8 cellular contexts compared by ENCODE assay signal in the genomic region with DNA sequence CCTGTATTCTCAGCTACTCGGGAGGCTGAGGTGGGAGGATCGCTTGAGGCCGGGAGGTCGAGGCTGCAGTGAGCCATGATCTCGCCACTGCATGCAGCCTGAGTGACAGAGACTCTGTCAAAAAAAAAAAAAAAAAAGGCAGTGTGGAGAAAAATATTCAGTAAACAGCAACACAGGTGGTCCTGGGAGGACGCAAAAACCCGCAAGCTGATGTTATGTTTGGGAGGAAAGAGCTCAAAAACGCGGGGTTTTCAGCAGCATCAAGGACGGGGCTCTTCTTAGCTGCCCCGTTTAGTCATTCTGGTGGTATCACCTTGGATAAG. TPM values are rescaled to one million over a fixed set of nuclear protein-coding genes. Genes with fewer than 3 reads are reported as not detected.
DNase-seq lines count a peak whose midpoint lies in the region; ATAC-seq and TF ChIP-seq lines count a peak whose summit lies in the region.

No MANE protein-coding gene starts in this region.

- no peaks in the 10 kb centered on the region for H3K27me3 Mint-ChIP-seq in MCF 10A (ENCODE audit: insufficient read depth, unreplicated experiment)
- no peaks in the 10 kb centered on the region for H3K27me3 Mint-ChIP-seq in mesothelial cell of epicardium (ENCODE audit: low read depth)

- H3K36me3 ChIP-seq in right atrium auricular region: no peaks in the 10 kb centered on the region

- no peak for TF ChIP-seq CTCF in right atrium auricular region (IDR thresholded peaks at IDR 0.05)
- TF ChIP-seq CTCF in MCF 10A (IDR thresholded peaks at IDR 0.05; ENCODE audit: unreplicated experiment): no peak
- no peak for TF ChIP-seq CTCF in mesothelial cell of epicardium (IDR thresholded peaks at IDR 0.05; ENCODE audit: unreplicated experiment)

- intact Hi-C loops in left cardiac atrium (cut with DNase I): no loop called here
- intact Hi-C loops in MCF 10A (cut with micrococcal nuclease): no loop called here

- H3K9me3 Mint-ChIP-seq in MCF 10A (ENCODE audit: unreplicated experiment) (no peaks in the 10 kb centered on the region), mesothelial cell of epicardium (no peaks in the 10 kb centered on the region)

- no peak for DNase-seq in right atrium auricular region (ENCODE audit: low spot score)
- DNase-seq in left cardiac atrium: no peak
- DNase-seq in MCF 10A (ENCODE audit: unreplicated experiment): no peak
- DNase-seq in mesothelial cell of epicardium (ENCODE audit: low spot score in 2 of 2, unreplicated experiment in 2 of 2): no peak
- DNase-seq in SKM-1 treated with dmso at 0.1 percent for 144 hours (lab: John Stamatoyannopoulos, UW; ENCODE audit: unreplicated experiment): no peak
- DNase-seq in SIG-M5 (lab: John Stamatoyannopoulos, UW): no peak
- no peak for DNase-seq in amygdala (lab: John Stamatoyannopoulos, UW)

- peaks cover 10% of the 10 kb centered on the region for H3K4me1 Mint-ChIP-seq in MCF 10A (ENCODE audit: insufficient read depth, unreplicated experiment)
- peaks cover 14% of the 10 kb centered on the region for H3K4me1 Mint-ChIP-seq in mesothelial cell of epicardium

- H3K4me3 ChIP-seq in right atrium auricular region: peak overlapping the region in 1 of 2 donors; percentile 69

- peak overlapping the region; percentile 99 for H3K27ac Mint-ChIP-seq in MCF 10A (ENCODE audit: low read depth, unreplicated experiment)
- H3K27ac Mint-ChIP-seq in mesothelial cell of epicardium: peak overlapping the region; percentile 99

- H3K36me3 Mint-ChIP-seq in MCF 10A (ENCODE audit: insufficient read depth, unreplicated experiment) (peaks cover 8% of the 10 kb centered on the region), mesothelial cell of epicardium (peaks cover 9% of the 10 kb centered on the region)

- H3K4me1 ChIP-seq in right atrium auricular region: peaks cover 0 to 22% of the 10 kb centered on the region in 2 donors

- no TSS peak for BruUV-seq in MCF 10A (replicated peaks; lab: Mats Ljungman, UMichigan)

- no peaks in the 10 kb centered on the region for H3K27me3 ChIP-seq in right atrium auricular region

- no peaks in the 10 kb centered on the region for H3K9me3 ChIP-seq in right atrium auricular region

- POLR2A ChIA-PET in MCF 10A (lab: Yijun Ruan, JAX): interaction anchor here (0.9 to 3.2 kb wide), 8 partner anchors 8 to 149 kb away, joined by 3 to 15 read pairs (median 4); partner anchors contain the start of genes FIZ1, U2AF2, ZNF524 and ZNF628

- CTCF ChIA-PET in MCF 10A (lab: Yijun Ruan, JAX): interaction anchor here (0.6 to 3.3 kb wide), 9 partner anchors 9 to 1503 kb away, joined by 3 to 12 read pairs (median 5); no protein-coding TSS in a partner anchor

- H3K4me3 Mint-ChIP-seq in MCF 10A (ENCODE audit: unreplicated experiment) (peak overlapping the region; percentile 91), mesothelial cell of epicardium (peak overlapping the region; percentile 88)

- peak overlapping the region; percentile 97 to 99 for H3K27ac ChIP-seq in right atrium auricular region

- ATAC-seq in left cardiac atrium (no peak), HG02642 (IDR thresholded peaks at IDR 0.05; ENCODE audit: poor library complexity, unreplicated experiment) (no peak)

RNA-seq across cellular contexts. Expression of gene ZNF784, which starts 0.6 kb away (rescaled TPM):
- total RNA-seq in right atrium auricular region (10 to 100 TPM in 1 of 2 donors, 1 to 10 TPM in 1; 7.8 to 10.6 TPM), left cardiac atrium (10 to 100 TPM; 11.1 to 11.7 TPM), MCF 10A (2022) (2.7 and 3.1 TPM in 2 replicates), mesothelial cell of epicardium (12.8 to 13.7 TPM (median 12.9 TPM) in 3 replicates)

RNA-seq across cellular contexts. Expression of gene ZNF580, which starts 15.8 kb away (rescaled TPM):
- total RNA-seq in right atrium auricular region: 10 to 100 TPM; 15.3 to 26.2 TPM
- total RNA-seq in left cardiac atrium: 10 to 100 TPM; 17.7 to 27.7 TPM
- total RNA-seq in MCF 10A (2022): 38.9 and 44.9 TPM in 2 replicates
- 49.6 to 53.9 TPM (median 50.9 TPM) in 3 replicates for total RNA-seq in mesothelial cell of epicardium

RNA-seq across cellular contexts. Expression of gene ZNF581, which starts 18.5 kb away (rescaled TPM):
- total RNA-seq in right atrium auricular region (1 to 10 TPM; 7.5 to 8.6 TPM), left cardiac atrium (1 to 10 TPM; 8.4 to 8.6 TPM), MCF 10A (2022) (22.3 and 25.7 TPM in 2 replicates), mesothelial cell of epicardium (42.6 to 47.0 TPM (median 46.9 TPM) in 3 replicates)

RNA-seq across cellular contexts. Expression of gene ZNF865, which starts 19.5 kb away (rescaled TPM):
- 10 to 100 TPM; 11.2 to 11.4 TPM for total RNA-seq in right atrium auricular region
- 10 to 100 TPM; 16.2 to 20.2 TPM for total RNA-seq in left cardiac atrium
- 12.2 and 12.7 TPM in 2 replicates for total RNA-seq in MCF 10A (2022)
- total RNA-seq in mesothelial cell of epicardium: 18.7 to 21.4 TPM (median 21.2 TPM) in 3 replicates

RNA-seq across cellular contexts. Expression of gene CCDC106, which starts 23.0 kb away (rescaled TPM):
- total RNA-seq in right atrium auricular region (10 to 100 TPM; 19.1 to 30.0 TPM), left cardiac atrium (10 to 100 TPM; 17.4 to 19.4 TPM), MCF 10A (2022) (2.3 and 2.5 TPM in 2 replicates), mesothelial cell of epicardium (20.8 to 24.0 TPM (median 23.6 TPM) in 3 replicates)
